Comparison of ENCODE assay signal across 6 cellular contexts in genomic region chr5:120344181-120344580, GRCh38.
"Had no signal": no experiment of that assay in that cellular context is flagged by ENCODE, and none has a peak within 500 bp of the region (broad histone marks: within the 10 kb centered on the region; RNA-seq: fewer than 3 reads in every experiment).

No MANE protein-coding gene starts in this region.

- H3K27ac Mint-ChIP-seq: GM23338, H9 had no signal

- H3K4me3 ChIP-seq: GM23338, K562 had no signal

- DNase-seq: H9, HCEC 1CT, IMR-90, KG1 had no signal

- H3K4me2 ChIP-seq: GM23338 had no signal

- H3K4me3 Mint-ChIP-seq: GM23338, H9 had no signal

- H3K9me3 Mint-ChIP-seq: GM23338, H9 had no signal

- ATAC-seq: GM23338, K562 had no signal

- H2AFZ ChIP-seq: GM23338 had no signal

- H3K4me1 Mint-ChIP-seq: GM23338, H9 had no signal
